ENCODE assay signal across 18 cellular contexts in the genomic region with DNA sequence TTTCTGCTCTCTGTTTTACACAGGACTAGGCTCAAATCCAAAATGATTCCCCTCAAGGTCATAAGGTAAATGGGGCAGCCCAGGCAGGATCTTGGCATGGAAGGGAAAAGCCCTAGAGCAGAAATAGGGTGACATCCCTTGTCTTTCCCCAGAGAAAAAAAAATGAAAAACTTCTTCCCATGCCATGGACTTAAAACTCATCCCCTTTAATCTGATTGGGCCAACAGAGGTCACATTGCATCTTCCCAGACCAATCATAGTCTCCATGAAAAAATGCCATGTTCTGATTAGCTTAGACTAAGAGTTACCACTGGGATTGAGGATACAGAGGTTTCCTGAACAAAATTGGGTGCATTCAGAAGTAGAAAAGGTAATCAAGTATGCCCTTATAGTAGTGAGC.
DNase-seq lines count a peak whose midpoint lies in the region; ATAC-seq, FAIRE-seq and TF ChIP-seq lines count a peak whose summit lies in the region.
"Had no signal": no experiment of that assay in that cellular context is flagged by ENCODE, and none has a peak within 500 bp of the region (broad histone marks: within the 10 kb centered on the region; RNA-seq: fewer than 3 reads in every experiment).

No MANE protein-coding gene starts in this region.

- no peak for DNase-seq in AG04450 (ENCODE audit: low read depth, low spot score)
- DNase-seq in H54 (ENCODE audit: insufficient read length, low spot score), result peak; percentile 23
- DNase-seq in astrocyte (ENCODE audit: low read depth), result no peak
- no peak for DNase-seq in osteoblast (ENCODE audit: insufficient read length, low spot score, missing footprints)
- DNase-seq in small intestine, result no peak
- no peak for DNase-seq in activated naive CD4-positive, alpha-beta T cell treated with anti-CD3 and anti-CD28 coated beads, Interleukin-2, amount 50 U/mL, for 72 hours (ENCODE audit: low spot score in 2 of 2)
- DNase-seq in posterior vena cava (ENCODE audit: low spot score), result no peak
- DNase-seq: AML-193, COR-L47, H9, KG1, NCI-H1436, NCI-H2029 treated with DMSO at 0.1 percent for 48 hours, NCI-H748 treated with DMSO at 0.1 percent for 48 hours, OCI-M1 had no signal

- peaks cover 14% of the 10 kb centered on the region for H3K9me3 Mint-ChIP-seq in astrocyte (ENCODE audit: unreplicated experiment)
- peaks cover 6 to 10% of the 10 kb centered on the region in 2 donors for H3K9me3 Mint-ChIP-seq in activated naive CD4-positive, alpha-beta T cell treated with anti-CD3 and anti-CD28 coated beads, Interleukin-2, amount 50 U/mL, for 72 hours

- H3K36me3 Mint-ChIP-seq in astrocyte (ENCODE audit: low read depth, unreplicated experiment), result peaks cover 3% of the 10 kb centered on the region
- no peaks in the 10 kb centered on the region for H3K36me3 Mint-ChIP-seq in activated naive CD4-positive, alpha-beta T cell treated with anti-CD3 and anti-CD28 coated beads, Interleukin-2, amount 50 U/mL, for 72 hours
- H3K36me3 Mint-ChIP-seq: CD14-positive monocyte had no signal

- H3K4me3 Mint-ChIP-seq in astrocyte (ENCODE audit: unreplicated experiment), result no peak overlapping the region
- H3K4me3 Mint-ChIP-seq: CD14-positive monocyte, H9 had no signal

- FAIRE-seq in H54 (lab: Jason Lieb, UNC), result no peak
- FAIRE-seq in astrocyte (lab: Jason Lieb, UNC), result no peak
- no peak for FAIRE-seq in small intestine (lab: Jason Lieb, UNC)
- FAIRE-seq: A204.1 had no signal

- no peak overlapping the region for H3K27ac Mint-ChIP-seq in astrocyte (ENCODE audit: unreplicated experiment)
- no peak overlapping the region for H3K27ac Mint-ChIP-seq in activated naive CD4-positive, alpha-beta T cell treated with anti-CD3 and anti-CD28 coated beads, Interleukin-2, amount 50 U/mL, for 72 hours
- H3K27ac Mint-ChIP-seq: H9 had no signal

- TF ChIP-seq POLR2A in H54 (IDR thresholded peaks at IDR 0.05; ENCODE audit: low read depth, low read length), result no peak

- H3K4me2 ChIP-seq in astrocyte (ENCODE audit: low read length) (peak overlapping the region; percentile 27), osteoblast (ENCODE audit: insufficient read depth, low read length) (peak overlapping the region; percentile 12)

- CTCF ChIA-PET in AG04450 (lab: Charles Lee), result interaction anchor here (0.9 to 1.3 kb wide), 4 partner anchors 12 to 314 kb away, joined by 3 to 5 read pairs (median 4); no protein-coding TSS in a partner anchor

- H2AFZ ChIP-seq in astrocyte (ENCODE audit: low read depth, low read length) (no peak overlapping the region), osteoblast (ENCODE audit: low read length) (no peak overlapping the region)

- POLR2A ChIA-PET in AG04450 (lab: Yijun Ruan, JAX), result interaction anchor here (0.6 to 1.8 kb wide), 10 partner anchors 9 to 521 kb away, joined by 3 to 7 read pairs (median 4); no protein-coding TSS in a partner anchor

- no peaks in the 10 kb centered on the region for H3K27me3 ChIP-seq in AG04450 (ENCODE audit: control insufficient read depth, insufficient read depth, low read length)
- H3K27me3 ChIP-seq in astrocyte (ENCODE audit: insufficient read depth, low read length), result no peaks in the 10 kb centered on the region
- no peaks in the 10 kb centered on the region for H3K27me3 ChIP-seq in osteoblast (ENCODE audit: insufficient read depth, low read length)
- H3K27me3 ChIP-seq in small intestine (ENCODE audit: control insufficient read depth in 2 of 2, insufficient read depth in 2 of 2, low read length in 2 of 2), result peaks cover 0 to 2% of the 10 kb centered on the region in 2 donors

- H3K27ac ChIP-seq in AG04450 (ENCODE audit: low read depth, low read length) (peak overlapping the region; percentile 80), astrocyte (ENCODE audit: low read depth, low read length) (peak overlapping the region; percentile 95), osteoblast (ENCODE audit: low read depth, low read length) (peak overlapping the region; percentile 99), small intestine (ENCODE audit: low read depth in 1 of 2, low read length in 1 of 2) (no peak overlapping the region)
- H3K27ac ChIP-seq: RWPE1 had no signal

- H3K4me3 ChIP-seq in AG04450 (ENCODE audit: low read depth, low read length), result no peak overlapping the region
- H3K4me3 ChIP-seq in astrocyte (ENCODE audit: insufficient read depth, low read depth, low read length), result no peak overlapping the region
- no peak overlapping the region for H3K4me3 ChIP-seq in osteoblast (ENCODE audit: insufficient read depth, low read length)
- H3K4me3 ChIP-seq in small intestine (ENCODE audit: low read depth in 1 of 2, low read length in 2 of 2), result no peak overlapping the region

- H3K4me1 ChIP-seq in astrocyte (ENCODE audit: insufficient read depth, low read length), result peaks cover 39% of the 10 kb centered on the region
- peaks cover 61% of the 10 kb centered on the region for H3K4me1 ChIP-seq in osteoblast (ENCODE audit: insufficient read depth, low read length)
- peaks cover 0 to 2% of the 10 kb centered on the region in 2 donors for H3K4me1 ChIP-seq in small intestine (ENCODE audit: control insufficient read depth in 2 of 2, insufficient read depth in 1 of 2, low read depth in 1 of 2, low read length in 1 of 2)

- H3K36me3 ChIP-seq in astrocyte (ENCODE audit: insufficient read depth, low read length) (no peaks in the 10 kb centered on the region), osteoblast (ENCODE audit: insufficient read depth, low read length) (no peaks in the 10 kb centered on the region), small intestine (ENCODE audit: control insufficient read depth in 2 of 2, insufficient read depth in 2 of 2, low read length in 2 of 2) (no peaks in the 10 kb centered on the region)

- H4K20me1 ChIP-seq in astrocyte (ENCODE audit: insufficient read depth, low read length) (no peaks in the 10 kb centered on the region), osteoblast (ENCODE audit: insufficient read depth, low read length) (no peaks in the 10 kb centered on the region)

- H3K9ac ChIP-seq in astrocyte (ENCODE audit: low read length), result peak overlapping the region; percentile 85

- TF ChIP-seq CTCF in AG04450 (IDR thresholded peaks at IDR 0.05; ENCODE audit: low read depth, low read length), result no peak
- TF ChIP-seq CTCF in astrocyte (IDR thresholded peaks at IDR 0.05; ENCODE audit: insufficient read depth, low read depth, low read length), result no peak
- no peak for TF ChIP-seq CTCF in osteoblast (IDR thresholded peaks at IDR 0.05; ENCODE audit: extremely low read depth, low read depth, low read length)

- intact Hi-C loops in posterior vena cava (cut with DNase I), result no loop called here

- H3K9me3 ChIP-seq in AG04450 (ENCODE audit: control insufficient read depth, insufficient read depth, low read length), result no peaks in the 10 kb centered on the region
- no peaks in the 10 kb centered on the region for H3K9me3 ChIP-seq in astrocyte (ENCODE audit: insufficient read depth, low read depth, low read length)
- no peaks in the 10 kb centered on the region for H3K9me3 ChIP-seq in osteoblast (ENCODE audit: low read depth, low read length)
- no peaks in the 10 kb centered on the region for H3K9me3 ChIP-seq in small intestine (ENCODE audit: control insufficient read depth, low read depth)

- peaks cover 20% of the 10 kb centered on the region for H3K4me1 Mint-ChIP-seq in astrocyte (ENCODE audit: low read depth, unreplicated experiment)
- H3K4me1 Mint-ChIP-seq: CD14-positive monocyte had no signal

- no peaks in the 10 kb centered on the region for H3K27me3 Mint-ChIP-seq in astrocyte (ENCODE audit: low read depth, unreplicated experiment)

- H3K79me2 ChIP-seq in astrocyte (ENCODE audit: insufficient read depth, low read length), result no peaks in the 10 kb centered on the region
- H3K79me2 ChIP-seq in osteoblast (ENCODE audit: insufficient read depth, low read length), result no peaks in the 10 kb centered on the region

- ATAC-seq in activated naive CD4-positive, alpha-beta T cell treated with anti-CD3 and anti-CD28 coated beads, Interleukin-2, amount 50 U/mL, for 72 hours, result no peak

Comparison
In these comparisons a context has a peak if more than half of its experiments do, and no peak if none do; other contexts are left out.
1. H3K27ac ChIP-seq: peak in AG04450 (single experiment), astrocyte (single experiment) and osteoblast (single experiment); none in small intestine (0 of 2).